Comparison of ENCODE assay signal across 2 cellular contexts in genomic region chr3:58581328-58582091, GRCh38.
TF ChIP-seq lines count a peak whose summit lies in the region.

No MANE protein-coding gene starts in this region.

TF ChIP-seq in GM23338, 12 proteins besides CTCF, POLR2A, EP300 and RAD21:
- TF ChIP-seq ZNF462 (CRISPR knock-in tag; IDR thresholded peaks at IDR 0.05) (no peak), ETS1 (IDR thresholded peaks at IDR 0.05) (no peak), EZH2phosphoT487 (IDR thresholded peaks at IDR 0.05; ENCODE audit: unreplicated experiment) (no peak), ZNF331 (CRISPR knock-in tag; IDR thresholded peaks at IDR 0.05; ENCODE audit: low read depth) (no peak), STAT1 (IDR thresholded peaks at IDR 0.05; ENCODE audit: unreplicated experiment) (no peak), EZH2 (IDR thresholded peaks at IDR 0.05; ENCODE audit: low read depth, unreplicated experiment) (no peak), REST (IDR thresholded peaks at IDR 0.05; ENCODE audit: unreplicated experiment) (no peak), NANOG (IDR thresholded peaks at IDR 0.05; ENCODE audit: borderline replicate concordance) (no peak), ZNF114 (CRISPR knock-in tag; IDR thresholded peaks at IDR 0.05) (no peak), POLR2AphosphoS5 (IDR thresholded peaks at IDR 0.05; ENCODE audit: low read depth) (no peak), CREB1 (CRISPR knock-in tag; IDR thresholded peaks at IDR 0.05; ENCODE audit: low read depth) (no peak), JUNB (IDR thresholded peaks at IDR 0.05; ENCODE audit: unreplicated experiment) (no peak)

TF ChIP-seq in SK-N-SH, 30 proteins besides CTCF, POLR2A, EP300 and RAD21 (continued from another document):
- TF ChIP-seq REST (IDR thresholded peaks at IDR 0.05; ENCODE audit: low read depth, low read length) (no peak), YY1 (IDR thresholded peaks at IDR 0.05; ENCODE audit: low read depth) (no peak), RXRA (IDR thresholded peaks at IDR 0.05; ENCODE audit: borderline replicate concordance, low read depth) (no peak), TCF12 (IDR thresholded peaks at IDR 0.05) (no peak), USF1 (IDR thresholded peaks at IDR 0.05; ENCODE audit: borderline replicate concordance, low read depth) (no peak), MXI1 (IDR thresholded peaks at IDR 0.05; ENCODE audit: low read depth, low read length) (no peak), USF2 (IDR thresholded peaks at IDR 0.05; ENCODE audit: borderline replicate concordance, low read depth, low read length) (no peak)
